In genomic region chr17:74430706-74431567, GRCh38 we compare ENCODE assay signal across 1 cellular context.
A peak's percentile ranks its signal among the peaks of the same experiment; 100 is the strongest.
TF ChIP-seq lines count a peak whose summit lies in the region.

No MANE protein-coding gene starts in this region.

TF ChIP-seq in HepG2, 621 proteins besides CTCF, POLR2A, EP300 and RAD21 (continued from another document and continues in another):
- TF ChIP-seq SKIL (CRISPR knock-in tag; IDR thresholded peaks at IDR 0.05; ENCODE audit: borderline replicate concordance) (peak; percentile 78), NCOA5 (CRISPR knock-in tag; IDR thresholded peaks at IDR 0.05) (no peak), ZNF562 (CRISPR knock-in tag; IDR thresholded peaks at IDR 0.05; ENCODE audit: borderline replicate concordance) (no peak), POLR2AphosphoS5 (IDR thresholded peaks at IDR 0.05; ENCODE audit: low read depth, low read length) (peak; percentile 61), PAF1 (CRISPR knock-in tag; IDR thresholded peaks at IDR 0.05) (no peak), ZMYM2 (CRISPR knock-in tag; IDR thresholded peaks at IDR 0.05) (no peak; the same call in 1 of the 2 replicates), CEBPZ (IDR thresholded peaks at IDR 0.05; ENCODE audit: low read length) (no peak), KLF6 (CRISPR knock-in tag; IDR thresholded peaks at IDR 0.05) (0 out of 2 replicates have a peak, but pooled peaks have one; percentile 9), ZNF713 (CRISPR knock-in tag; IDR thresholded peaks at IDR 0.05) (0 out of 2 replicates have a peak, but pooled peaks have one; percentile 31), ZNF572 (CRISPR knock-in tag; IDR thresholded peaks at IDR 0.05) (no peak; the same call in 1 of the 2 replicates), DDIT3 (CRISPR knock-in tag; IDR thresholded peaks at IDR 0.05) (no peak), RELA (CRISPR knock-in tag; IDR thresholded peaks at IDR 0.05) (no peak), MYPOP (CRISPR knock-in tag; IDR thresholded peaks at IDR 0.05) (no peak; the same call in 1 of the 2 replicates), POLR2G (IDR thresholded peaks at IDR 0.05; ENCODE audit: low read depth, low read length) (peak; percentile 60), THAP7 (CRISPR knock-in tag; IDR thresholded peaks at IDR 0.05) (peak; percentile 63), ZNF777 (CRISPR knock-in tag; IDR thresholded peaks at IDR 0.05) (peak; percentile 70; the same call in 1 of the 2 replicates), ZBTB40 (IDR thresholded peaks at IDR 0.05) (no peak), ZBTB40 (CRISPR knock-in tag; IDR thresholded peaks at IDR 0.05) (peak; percentile 70), ZBTB38 (CRISPR knock-in tag; IDR thresholded peaks at IDR 0.05) (peak; percentile 16; the same call in 1 of the 2 replicates), GFI1 (CRISPR knock-in tag; IDR thresholded peaks at IDR 0.05; ENCODE audit: borderline replicate concordance) (no peak), NBN (conservative IDR thresholded peaks at IDR 0.05) (no peak), ATF4 (CRISPR knock-in tag; IDR thresholded peaks at IDR 0.05) (peak in 1 of 2 experiments; percentile 13; a peak in 1 of 4 replicates), GATAD1 (CRISPR knock-in tag; IDR thresholded peaks at IDR 0.05) (no peak; the same call in none of the 2 replicates), CHD2 (IDR thresholded peaks at IDR 0.05; ENCODE audit: low read depth, low read length) (peak; percentile 68), YEATS4 (CRISPR knock-in tag; IDR thresholded peaks at IDR 0.05; ENCODE audit: borderline replicate concordance) (peak; percentile 71), ZNF7 (CRISPR knock-in tag; IDR thresholded peaks at IDR 0.05) (no peak), CBX2 (IDR thresholded peaks at IDR 0.05; ENCODE audit: low read depth, low read length) (no peak), CBX2 (CRISPR knock-in tag; IDR thresholded peaks at IDR 0.05; ENCODE audit: low read depth) (no peak), ZBTB14 (CRISPR knock-in tag; IDR thresholded peaks at IDR 0.05) (no peak), BRF2 (CRISPR knock-in tag; IDR thresholded peaks at IDR 0.05) (peak; percentile 80; the same call in 1 of the 2 replicates), PREB (CRISPR knock-in tag; IDR thresholded peaks at IDR 0.05) (peak; percentile 22; the same call in 1 of the 2 replicates), ZNF44 (CRISPR knock-in tag; IDR thresholded peaks at IDR 0.05) (no peak), BRCA1 (CRISPR knock-in tag; IDR thresholded peaks at IDR 0.05) (peak; percentile 41; the same call in 1 of the 2 replicates), ARNT2 (CRISPR knock-in tag; IDR thresholded peaks at IDR 0.05; ENCODE audit: low read depth) (no peak), ZBTB7A (CRISPR knock-in tag; IDR thresholded peaks at IDR 0.05) (peak; percentile 51)
